In genomic region chr6:37514840-37515239, GRCh38 we compare ENCODE assay signal across 14 cellular contexts. TPM values are rescaled to one million over a fixed set of nuclear protein-coding genes. Genes with fewer than 3 reads are reported as not detected.
DNase-seq lines count a peak whose midpoint lies in the region; ATAC-seq and TF ChIP-seq lines count a peak whose summit lies in the region.
"Had no signal": no experiment of that assay in that cellular context is flagged by ENCODE, and none has a peak within 500 bp of the region (broad histone marks: within the 10 kb centered on the region; RNA-seq: fewer than 3 reads in every experiment).

No MANE protein-coding gene starts in this region.

- no peaks in the 10 kb centered on the region for H3K36me3 Mint-ChIP-seq in activated naive CD4-positive, alpha-beta T cell treated with anti-CD3 and anti-CD28 coated beads, Interleukin-2, amount 10 ng/mL, durations not matched to agents 7 days and 5 days
- peaks cover 53% of the 10 kb centered on the region for H3K36me3 Mint-ChIP-seq in effector memory CD8-positive, alpha-beta T cell (ENCODE audit: insufficient read depth)
- H3K36me3 Mint-ChIP-seq in stimulated activated naive B cell treated with anti-CD40 and anti-IgM and Interleukin-4, amounts not matched to agents 10 μg/mL and 1 μg/mL and 100 μg/mL, for 72 hours, result no peaks in the 10 kb centered on the region

- no peaks in the 10 kb centered on the region for H3K9me3 ChIP-seq in PC-9 (ENCODE audit: insufficient read depth, low read depth)
- H3K9me3 ChIP-seq: esophagus squamous epithelium, psoas muscle had no signal

- ATAC-seq in effector memory CD8-positive, alpha-beta T cell (replicated peaks), result no peak
- no peak for ATAC-seq in stimulated activated naive B cell treated with anti-CD40 and anti-IgM and Interleukin-4, amounts not matched to agents 10 μg/mL and 1 μg/mL and 100 μg/mL, for 72 hours (replicated peaks)
- no peak for ATAC-seq in HG02885 (IDR thresholded peaks at IDR 0.05; ENCODE audit: poor library complexity, unreplicated experiment)
- ATAC-seq: psoas muscle had no signal

- TF ChIP-seq CTCF in PC-9 (conservative IDR thresholded peaks at IDR 0.05), result no peak

- no peak overlapping the region for H3K4me3 ChIP-seq in PC-9
- H3K4me3 ChIP-seq: esophagus squamous epithelium, psoas muscle, stomach had no signal

- H3K79me2 ChIP-seq in PC-9 (ENCODE audit: low read depth), result no peaks in the 10 kb centered on the region

- POLR2A ChIA-PET in PC-9 (lab: Charles Lee; ENCODE audit: unreplicated experiment), result interaction anchor here (0.6 to 0.7 kb wide), 2 partner anchors 190 to 509 kb away, joined by 3 to 4 read pairs; no protein-coding TSS in a partner anchor

- peaks cover 17% of the 10 kb centered on the region for H3K4me1 ChIP-seq in PC-9 (replicated peaks; ENCODE audit: insufficient read depth)
- H3K4me1 ChIP-seq: psoas muscle had no signal

- peak overlapping the region; percentile 5; the same call in 1 of the 2 replicates for H3K4me2 ChIP-seq in PC-9

- intact Hi-C loops in PC-9 (cut with micrococcal nuclease; ENCODE audit: unreplicated experiment), result no loop called here

- H3K9me3 Mint-ChIP-seq in activated naive CD4-positive, alpha-beta T cell treated with anti-CD3 and anti-CD28 coated beads, Interleukin-2, amount 10 ng/mL, durations not matched to agents 7 days and 5 days, result no peaks in the 10 kb centered on the region
- no peaks in the 10 kb centered on the region for H3K9me3 Mint-ChIP-seq in effector memory CD8-positive, alpha-beta T cell
- H3K9me3 Mint-ChIP-seq in stimulated activated naive B cell treated with anti-CD40 and anti-IgM and Interleukin-4, amounts not matched to agents 10 μg/mL and 1 μg/mL and 100 μg/mL, for 72 hours, result peaks cover 0 to 3% of the 10 kb centered on the region in 2 donors

- no peaks in the 10 kb centered on the region for H4K20me1 ChIP-seq in PC-9 (ENCODE audit: insufficient read depth)

- H3K36me3 ChIP-seq in PC-9 (ENCODE audit: low read depth), result no peaks in the 10 kb centered on the region
- H3K36me3 ChIP-seq: esophagus squamous epithelium, stomach had no signal

- H3K27me3 Mint-ChIP-seq in activated naive CD4-positive, alpha-beta T cell treated with anti-CD3 and anti-CD28 coated beads, Interleukin-2, amount 10 ng/mL, durations not matched to agents 7 days and 5 days, result peaks cover 14% of the 10 kb centered on the region
- H3K27me3 Mint-ChIP-seq in effector memory CD8-positive, alpha-beta T cell, result no peaks in the 10 kb centered on the region
- peaks cover 0 to 13% of the 10 kb centered on the region in 2 donors for H3K27me3 Mint-ChIP-seq in stimulated activated naive B cell treated with anti-CD40 and anti-IgM and Interleukin-4, amounts not matched to agents 10 μg/mL and 1 μg/mL and 100 μg/mL, for 72 hours

- peak; percentile 34 for DNase-seq in activated naive CD4-positive, alpha-beta T cell treated with anti-CD3 and anti-CD28 coated beads, Interleukin-2, amount 10 ng/mL, durations not matched to agents 7 days and 5 days
- DNase-seq in activated naive CD4-positive, alpha-beta T cell (lab: John Stamatoyannopoulos, UW), result no peak
- DNase-seq in PC-9 (peak in 1 of 2 experiments; percentile 27), NCI-H2107 treated with DMSO at 0.1 percent for 48 hours (lab: John Stamatoyannopoulos, UW; ENCODE audit: unreplicated experiment) (no peak), pons (ENCODE audit: low spot score) (no peak)
- no peak for DNase-seq in effector memory CD8-positive, alpha-beta T cell
- DNase-seq in stimulated activated naive B cell treated with anti-CD40 and anti-IgM and Interleukin-4, amounts not matched to agents 10 μg/mL and 1 μg/mL and 100 μg/mL, for 72 hours, result no peak
- DNase-seq: esophagus squamous epithelium; Kasumi-1; psoas muscle; RPMI8226; stimulated activated CD4-positive, alpha-beta T cell treated with anti-CD3 and anti-CD28 coated beads, Interleukin-2, amount 100 ng/mL, for 48 hours; stomach had no signal

- no peak overlapping the region for H2AFZ ChIP-seq in PC-9

- 0 out of 2 replicates have a peak, but pooled peaks cover 6% of the 10 kb centered on the region for H3K27me3 ChIP-seq in PC-9 (ENCODE audit: insufficient read depth, low read depth)

- no peak overlapping the region for H3K27ac ChIP-seq in PC-9
- H3K27ac ChIP-seq: psoas muscle had no signal

- BruUV-seq in PC-9 (replicated peaks; lab: Mats Ljungman, UMichigan), result no TSS peak

- H3K27ac Mint-ChIP-seq in activated naive CD4-positive, alpha-beta T cell treated with anti-CD3 and anti-CD28 coated beads, Interleukin-2, amount 10 ng/mL, durations not matched to agents 7 days and 5 days, result peak overlapping the region; percentile 98
- peak overlapping the region; percentile 100 for H3K27ac Mint-ChIP-seq in effector memory CD8-positive, alpha-beta T cell
- H3K27ac Mint-ChIP-seq in stimulated activated naive B cell treated with anti-CD40 and anti-IgM and Interleukin-4, amounts not matched to agents 10 μg/mL and 1 μg/mL and 100 μg/mL, for 72 hours, result peak overlapping the region; percentile 74

- peaks cover 67% of the 10 kb centered on the region for H3K4me1 Mint-ChIP-seq in activated naive CD4-positive, alpha-beta T cell treated with anti-CD3 and anti-CD28 coated beads, Interleukin-2, amount 10 ng/mL, durations not matched to agents 7 days and 5 days
- peaks cover 73 to 77% of the 10 kb centered on the region in 2 donors for H3K4me1 Mint-ChIP-seq in effector memory CD8-positive, alpha-beta T cell (ENCODE audit: low read depth in 2 of 2)
- peaks cover 36 to 37% of the 10 kb centered on the region in 2 donors for H3K4me1 Mint-ChIP-seq in stimulated activated naive B cell treated with anti-CD40 and anti-IgM and Interleukin-4, amounts not matched to agents 10 μg/mL and 1 μg/mL and 100 μg/mL, for 72 hours

- H3K9me2 ChIP-seq in PC-9 (ENCODE audit: insufficient read depth), result no peaks in the 10 kb centered on the region

- CTCF ChIA-PET in activated naive CD4-positive, alpha-beta T cell treated with anti-CD3 and anti-CD28 coated beads, Interleukin-2, amount 10 ng/mL, durations not matched to agents 7 days and 5 days (lab: Charles Lee), result interaction anchor here (0.9 to 1.4 kb wide), 2 partner anchors 13 to 24 kb away, joined by 3 to 5 read pairs; no protein-coding TSS in a partner anchor
- CTCF ChIA-PET in PC-9 (lab: Charles Lee), result no interaction called here

- H3K4me3 Mint-ChIP-seq in activated naive CD4-positive, alpha-beta T cell treated with anti-CD3 and anti-CD28 coated beads, Interleukin-2, amount 10 ng/mL, durations not matched to agents 7 days and 5 days, result peak overlapping the region; percentile 82
- peak overlapping the region; percentile 90 to 98 for H3K4me3 Mint-ChIP-seq in effector memory CD8-positive, alpha-beta T cell
- H3K4me3 Mint-ChIP-seq in stimulated activated naive B cell treated with anti-CD40 and anti-IgM and Interleukin-4, amounts not matched to agents 10 μg/mL and 1 μg/mL and 100 μg/mL, for 72 hours, result peak overlapping the region; percentile 38 to 41

- H3F3A ChIP-seq in PC-9 (ENCODE audit: insufficient read depth, low read depth), result peaks cover 11% of the 10 kb centered on the region; the same call in 1 of the 2 replicates

RNA-seq across cellular contexts. Expression of gene CCDC167, which starts 15.1 kb away (rescaled TPM):
- total RNA-seq in PC-9 (2021), result 29.4 and 33.5 TPM in 2 replicates

Comparison
In these comparisons a context has a peak if more than half of its experiments do, and no peak if none do; other contexts are left out.
1. H3K4me3 Mint-ChIP-seq: peak in every context shown above with its lines; median percentile 94 in effector memory CD8-positive, alpha-beta T cell; 82 in activated naive CD4-positive, alpha-beta T cell treated with anti-CD3 and anti-CD28 coated beads, Interleukin-2, amount 10 ng/mL, durations not matched to agents 7 days and 5 days; 40 in stimulated activated naive B cell treated with anti-CD40 and anti-IgM and Interleukin-4, amounts not matched to agents 10 μg/mL and 1 μg/mL and 100 μg/mL, for 72 hours.